In genomic region chr1:65068202-65069011, GRCh38 we compare ENCODE assay signal across 8 cellular contexts.
DNase-seq lines count a peak whose midpoint lies in the region; ATAC-seq and TF ChIP-seq lines count a peak whose summit lies in the region.

No MANE protein-coding gene starts in this region.

- H3K36me3 Mint-ChIP-seq in HFFc6 (ENCODE audit: low read depth): no peaks in the 10 kb centered on the region

- no peak overlapping the region for H3K27ac ChIP-seq in RWPE2 (ENCODE audit: poor library complexity, severe bottlenecking)
- peak overlapping the region; percentile 99 for H3K27ac ChIP-seq in thymus (ENCODE audit: low read depth)

- H3K27ac Mint-ChIP-seq in HFFc6: peak overlapping the region; percentile 89

- no peak for TF ChIP-seq CTCF in HFFc6 (IDR thresholded peaks at IDR 0.05)
- no peak for TF ChIP-seq CTCF in RWPE2 (IDR thresholded peaks at IDR 0.05; ENCODE audit: poor library complexity, severe bottlenecking)

- H3K9me3 Mint-ChIP-seq in HFFc6: no peaks in the 10 kb centered on the region

- peaks cover 23% of the 10 kb centered on the region for H3K4me1 Mint-ChIP-seq in HFFc6 (ENCODE audit: low read depth)

- H3K27me3 ChIP-seq in RWPE2 (ENCODE audit: insufficient read depth, poor library complexity, severe bottlenecking): no peaks in the 10 kb centered on the region
- H3K27me3 ChIP-seq in thymus (ENCODE audit: control insufficient read depth, insufficient read depth): no peaks in the 10 kb centered on the region

- peak overlapping the region; percentile 93 for H3K4me3 Mint-ChIP-seq in HFFc6

- peaks cover 37% of the 10 kb centered on the region for H3K27me3 Mint-ChIP-seq in HFFc6 (ENCODE audit: insufficient read depth)

- no peaks in the 10 kb centered on the region for H3K4me1 ChIP-seq in RWPE2 (ENCODE audit: insufficient read depth, poor library complexity, severe bottlenecking)
- peaks cover 8% of the 10 kb centered on the region for H3K4me1 ChIP-seq in thymus (ENCODE audit: control insufficient read depth, insufficient read depth, low read length)

- under 1% methylated on average over 20 of the region's 20 CpGs for WGBS in thymus

- H3K4me3 ChIP-seq in RWPE2 (ENCODE audit: severe bottlenecking): peak overlapping the region; percentile 73
- peak overlapping the region; percentile 90 for H3K4me3 ChIP-seq in thymus (ENCODE audit: low read length)

- ATAC-seq in RWPE2 (ENCODE audit: low read depth) (no peak; the same call in none of the 3 replicates), HG02938 (IDR thresholded peaks at IDR 0.05; ENCODE audit: unreplicated experiment) (no peak)

- H3K36me3 ChIP-seq in RWPE2 (ENCODE audit: low read depth): no peaks in the 10 kb centered on the region
- H3K36me3 ChIP-seq in thymus (ENCODE audit: control insufficient read depth, insufficient read depth): no peaks in the 10 kb centered on the region

- DNase-seq in NCI-H1417 (lab: John Stamatoyannopoulos, UW) (peak; percentile 19 to 58 (median 36)), NCI-H1417 treated with DMSO at 0.1 percent for 48 hours (lab: John Stamatoyannopoulos, UW) (no peak), HFFc6 (no peak), RWPE2 (ENCODE audit: low spot score) (no peak), cerebellum (ENCODE audit: low spot score) (peak; percentile 44), lung microvascular endothelial cell (ENCODE audit: low read depth in 2 of 2) (peak; percentile 54 to 82)

- H3K9me3 ChIP-seq in RWPE2 (ENCODE audit: severe bottlenecking) (no peaks in the 10 kb centered on the region), thymus (ENCODE audit: control insufficient read depth) (no peaks in the 10 kb centered on the region)

Comparison
In these comparisons a context has a peak if more than half of its experiments do, and no peak if none do; other contexts are left out.
1. DNase-seq: peak in NCI-H1417 (3 of 3), cerebellum (single experiment) and lung microvascular endothelial cell (2 of 2); none in NCI-H1417 treated with DMSO at 0.1 percent for 48 hours (single experiment), HFFc6 (single experiment) and RWPE2 (single experiment).